In the genomic region with DNA sequence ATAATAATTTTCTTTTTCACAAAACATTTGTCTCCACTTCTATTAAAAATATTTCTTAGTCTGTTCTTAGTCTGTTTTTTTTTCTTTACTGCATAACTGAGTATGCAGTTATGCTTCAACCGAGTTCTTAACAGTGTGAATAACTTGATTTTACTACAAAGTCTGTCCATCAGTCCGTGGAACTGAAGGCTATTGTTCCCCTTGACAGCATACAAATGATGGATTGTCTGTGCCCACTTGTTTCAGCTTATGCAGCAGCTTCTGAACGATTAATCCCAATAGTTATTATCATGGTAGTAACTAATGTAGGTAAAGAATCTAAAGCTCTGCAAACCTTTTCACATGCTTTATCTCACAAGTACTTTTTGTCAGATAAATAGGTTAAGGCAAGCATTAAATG, we compare ENCODE assay signal across 26 cellular contexts.
"Had no signal": no experiment of that assay in that cellular context is flagged by ENCODE, and none has a peak within 500 bp of the region (broad histone marks: within the 10 kb centered on the region; RNA-seq: fewer than 3 reads in every experiment).

No MANE protein-coding gene starts in this region.

- H3K27me3 ChIP-seq: gastrocnemius medialis, neutrophil, right atrium auricular region, sigmoid colon, stomach, suprapubic skin, thyroid gland had no signal

- H3K4me3 Mint-ChIP-seq: dendritic cell treated with granulocyte-macrophage colony-stimulating factor and Interleukin-4, amounts not matched to agents 40 ng/mL and 50 ng/mL, for 4 days; endodermal cell; immature natural killer cell; naive thymus-derived CD8-positive, alpha-beta T cell; type B pancreatic cell had no signal

- H3K27ac Mint-ChIP-seq: dendritic cell treated with granulocyte-macrophage colony-stimulating factor and Interleukin-4, amounts not matched to agents 40 ng/mL and 50 ng/mL, for 4 days; endodermal cell; immature natural killer cell; naive thymus-derived CD8-positive, alpha-beta T cell; type B pancreatic cell had no signal

- H3K27ac ChIP-seq: gastrocnemius medialis, left ventricle myocardium inferior, lower lobe of right lung, neutrophil, right atrium auricular region, sigmoid colon, skin epidermis, stomach, suprapubic skin, thyroid gland had no signal

- H3K4me3 ChIP-seq: gastrocnemius medialis, left ventricle myocardium inferior, lower lobe of right lung, right atrium auricular region, sigmoid colon, skin epidermis, stomach, suprapubic skin, thyroid gland had no signal

- H3K36me3 Mint-ChIP-seq: immature natural killer cell; naive thymus-derived CD8-positive, alpha-beta T cell; type B pancreatic cell had no signal

- H3K36me3 ChIP-seq: gastrocnemius medialis, left ventricle myocardium inferior, lower lobe of right lung, neutrophil, right atrium auricular region, sigmoid colon, stomach, suprapubic skin, thyroid gland had no signal

- ATAC-seq: gastrocnemius medialis; left cardiac atrium; lower lobe of right lung; naive thymus-derived CD8-positive, alpha-beta T cell had no signal

- H3K9me3 Mint-ChIP-seq: dendritic cell treated with granulocyte-macrophage colony-stimulating factor and Interleukin-4, amounts not matched to agents 40 ng/mL and 50 ng/mL, for 4 days; endodermal cell; immature natural killer cell; naive thymus-derived CD8-positive, alpha-beta T cell; type B pancreatic cell had no signal

- FAIRE-seq: colon, kidney, urothelium cell line had no signal

- H3K9me3 ChIP-seq: gastrocnemius medialis, left ventricle myocardium inferior, lower lobe of right lung, neutrophil, right atrium auricular region, sigmoid colon, stomach, suprapubic skin, thyroid gland had no signal

- H3K4me1 Mint-ChIP-seq: immature natural killer cell; naive thymus-derived CD8-positive, alpha-beta T cell had no signal

- H3K4me1 ChIP-seq: gastrocnemius medialis, left ventricle myocardium inferior, lower lobe of right lung, right atrium auricular region, sigmoid colon, stomach, suprapubic skin had no signal

- DNase-seq: cerebellar nuclear complex; effector CD4-positive, alpha-beta T cell; endodermal cell; gastrocnemius medialis; glutamatergic neuron; immature natural killer cell; kidney; left cardiac atrium; left ventricle myocardium inferior; lower lobe of right lung; mesenchymal stem cell; naive thymus-derived CD8-positive, alpha-beta T cell; posterior cingulate gyrus; sigmoid colon; stimulated activated CD4-positive, alpha-beta T cell treated with anti-CD3 and anti-CD28 coated beads, Interleukin-12 subunit alpha, Interleukin-12 subunit beta, amount 100 ng/mL, for 4 hours; stimulated activated naive CD4-positive, alpha-beta T cell; stomach; thyroid gland had no signal
